Comparison of ENCODE assay signal across 20 cellular contexts in the genomic region with DNA sequence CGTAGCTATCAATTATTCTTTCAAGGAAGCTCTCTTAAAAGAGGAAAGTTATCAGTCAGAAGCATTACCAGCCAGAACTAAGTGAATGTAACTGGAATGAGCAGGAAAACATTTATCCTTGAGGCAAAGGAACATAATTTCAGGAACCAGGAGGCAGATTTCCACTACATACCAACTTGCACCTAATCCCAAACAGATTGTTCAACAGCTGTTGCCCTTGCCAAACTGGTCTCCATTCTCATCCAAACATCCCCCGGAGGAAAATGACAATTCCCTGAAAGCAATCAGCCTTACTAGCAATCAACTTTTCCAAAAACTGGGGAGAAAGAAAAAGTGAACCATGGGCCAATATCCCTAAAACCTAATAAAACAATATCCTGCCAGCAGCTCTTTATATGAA. TPM values are rescaled to one million over a fixed set of nuclear protein-coding genes. Genes with fewer than 3 reads are reported as not detected.
DNase-seq lines count a peak whose midpoint lies in the region; TF ChIP-seq lines count a peak whose summit lies in the region.
"Had no signal": no experiment of that assay in that cellular context is flagged by ENCODE, and none has a peak within 500 bp of the region (broad histone marks: within the 10 kb centered on the region; RNA-seq: fewer than 3 reads in every experiment).

No MANE protein-coding gene starts in this region.

- no peak for TF ChIP-seq POLR2A in sigmoid colon (IDR thresholded peaks at IDR 0.05)

- no peak overlapping the region for H3K4me3 ChIP-seq in sigmoid colon
- H3K4me3 ChIP-seq: lower lobe of right lung, suprapubic skin had no signal

- H3K27ac ChIP-seq in sigmoid colon, result peak overlapping the region in 3 of 4 donors; percentile 40 to 61 (median 50)
- H3K27ac ChIP-seq: lower lobe of right lung, suprapubic skin had no signal

- in situ Hi-C loops in G401 (cut with HindIII; ENCODE audit: low sequenced_read_pairs), result no loop called here

- TF ChIP-seq EP300 in sigmoid colon (IDR thresholded peaks at IDR 0.05), result no peak

- intact Hi-C loops in sigmoid colon (cut with DNase I) (no loop called here), cardiac septum (cut with DNase I) (no loop called here)

- no peaks in the 10 kb centered on the region for H3K9me3 ChIP-seq in sigmoid colon
- H3K9me3 ChIP-seq: lower lobe of right lung, suprapubic skin had no signal

- no peaks in the 10 kb centered on the region for H3K27me3 ChIP-seq in sigmoid colon
- H3K27me3 ChIP-seq: suprapubic skin had no signal

- DNase-seq in G401 (ENCODE audit: low spot score) (peak; percentile 21), NCI-H82 (lab: John Stamatoyannopoulos, UW) (peak; percentile 94), fibroblast of gingiva (ENCODE audit: low read depth) (peak; percentile 36), sigmoid colon (no peak), NCI-H2107 treated with DMSO at 0.1 percent for 48 hours (lab: John Stamatoyannopoulos, UW; ENCODE audit: unreplicated experiment) (no peak), midbrain (lab: John Stamatoyannopoulos, UW) (no peak), cardiac septum (ENCODE audit: low spot score) (no peak), kidney glomerular epithelial cell (lab: John Stamatoyannopoulos, UW) (no peak)
- DNase-seq: activated CD4-positive, alpha-beta T cell treated with anti-CD3 and anti-CD28 coated beads, Interleukin-2, amount 50 U/mL, for 48 hours; activated naive CD4-positive, alpha-beta T cell treated with anti-CD3 and anti-CD28 coated beads, Interleukin-2, amount 10 ng/mL, durations not matched to agents 7 days and 5 days; anterior cingulate cortex; CD8-positive, alpha-beta memory T cell; endodermal cell; lower lobe of right lung; naive thymus-derived CD4-positive, alpha-beta T cell; NCI-H1092 treated with DMSO at 0.1 percent for 48 hours; NCI-H2107; NCI-H748 treated with DMSO at 0.1 percent for 48 hours had no signal

- no peak for TF ChIP-seq CTCF in sigmoid colon (IDR thresholded peaks at IDR 0.05)

- WGBS in sigmoid colon, 2 donors, result 83 to 89% methylated on average over 2 of the region's 2 CpGs

- peaks cover 0 to 55% (median 41%) of the 10 kb centered on the region in 4 donors for H3K4me1 ChIP-seq in sigmoid colon
- H3K4me1 ChIP-seq: lower lobe of right lung had no signal

- no peaks in the 10 kb centered on the region for H3K36me3 ChIP-seq in sigmoid colon
- H3K36me3 ChIP-seq: lower lobe of right lung, suprapubic skin had no signal

RNA-seq across cellular contexts. Expression of a gene that starts 35.0 kb away (rescaled TPM):
- total RNA-seq in G401 (2014; rRNA removed; shearing (Covaris generic)), result 46.0 and 90.0 TPM in 2 replicates
- 100 to 1,000 TPM in 3 of 4 donors, 10 to 100 TPM in 1; 92.2 to 197 (median 116) TPM for total RNA-seq in sigmoid colon
- 10 to 100 TPM in 2 of 3 donors, 1 to 10 TPM in 1; 9.6 to 17.1 (median 15.0) TPM for polyA plus RNA-seq in sigmoid colon
- total RNA-seq in cardiac septum, result 195 TPM
- total RNA-seq: T-helper 2 cell treated with Interferon-gamma antibody and Interleukin-4, amounts not matched to agents 100 ng/mL and 5 ng/mL, for 36 hours had no signal
- polyA plus RNA-seq: CD8-positive, alpha-beta memory T cell; naive thymus-derived CD4-positive, alpha-beta T cell had no signal

Comparison
In these comparisons a context has a peak if more than half of its experiments do, and no peak if none do; other contexts are left out.
1. DNase-seq: peak in G401 (single experiment), NCI-H82 (single experiment) and fibroblast of gingiva (single experiment); none in sigmoid colon (single experiment), NCI-H2107 treated with DMSO at 0.1 percent for 48 hours (single experiment), midbrain (single experiment), cardiac septum (single experiment) and kidney glomerular epithelial cell (single experiment).